In genomic region chr21:41622831-41623548, GRCh38 we compare ENCODE assay signal across 15 cellular contexts.
A peak's percentile ranks its signal among the peaks of the same experiment; 100 is the strongest.
DNase-seq lines count a peak whose midpoint lies in the region; ATAC-seq and TF ChIP-seq lines count a peak whose summit lies in the region.
"Had no signal": no experiment of that assay in that cellular context is flagged by ENCODE, and none has a peak within 500 bp of the region (broad histone marks: within the 10 kb centered on the region; RNA-seq: fewer than 3 reads in every experiment).

No MANE protein-coding gene starts in this region.

- no peak overlapping the region for H3K4me2 ChIP-seq in GM23248 (ENCODE audit: unreplicated experiment)
- no peak overlapping the region for H3K4me2 ChIP-seq in hepatocyte

- H3K4me3 Mint-ChIP-seq in T-helper 2 cell treated with Interferon-gamma antibody and Interleukin-4, amounts not matched to agents 5 μg/mL and 100 μg/mL, for 36 hours, result no peak overlapping the region
- H3K4me3 Mint-ChIP-seq: endodermal cell had no signal

- H3K9me3 ChIP-seq in GM23248 (ENCODE audit: low read depth) (no peaks in the 10 kb centered on the region), hepatocyte (ENCODE audit: low read depth) (no peaks in the 10 kb centered on the region)
- H3K9me3 ChIP-seq: breast epithelium, transverse colon had no signal

- H3K79me2 ChIP-seq in GM23248 (ENCODE audit: insufficient read depth) (no peaks in the 10 kb centered on the region), hepatocyte (no peaks in the 10 kb centered on the region)

- 73 to 80% methylated on average over 25 to 26 of the region's 26 CpGs for WGBS in GM23248 (ENCODE audit: low coverage in 1 of 2, low lambda C conversion rate in 2 of 2, missing lambda C conversion rate in 2 of 2), 2 experiments
- 90% methylated on average over 26 of the region's 26 CpGs for WGBS in hepatocyte (ENCODE audit: low lambda C conversion rate, missing lambda C conversion rate)

- no peaks in the 10 kb centered on the region for H3K36me3 Mint-ChIP-seq in T-helper 2 cell treated with Interferon-gamma antibody and Interleukin-4, amounts not matched to agents 5 μg/mL and 100 μg/mL, for 36 hours (ENCODE audit: low read depth)

- H3K36me3 ChIP-seq in GM23248 (ENCODE audit: low read depth) (no peaks in the 10 kb centered on the region), hepatocyte (replicated peaks; ENCODE audit: insufficient read depth, low read depth) (no peaks in the 10 kb centered on the region)
- H3K36me3 ChIP-seq: breast epithelium, transverse colon had no signal

- no peak for TF ChIP-seq CTCF in hepatocyte (IDR thresholded peaks at IDR 0.05; ENCODE audit: poor library complexity)

- H4K20me1 ChIP-seq in GM23248 (ENCODE audit: insufficient read depth), result no peaks in the 10 kb centered on the region
- H4K20me1 ChIP-seq in hepatocyte (ENCODE audit: insufficient read depth, poor library complexity, severe bottlenecking), result no peaks in the 10 kb centered on the region

- no peaks in the 10 kb centered on the region for H3K9me3 Mint-ChIP-seq in T-helper 2 cell treated with Interferon-gamma antibody and Interleukin-4, amounts not matched to agents 5 μg/mL and 100 μg/mL, for 36 hours

- no peak for ATAC-seq in GM18907 (IDR thresholded peaks at IDR 0.05; ENCODE audit: unreplicated experiment)

- H2AFZ ChIP-seq in GM23248 (no peak overlapping the region), hepatocyte (no peak overlapping the region)

- H3K27me3 Mint-ChIP-seq in T-helper 2 cell treated with Interferon-gamma antibody and Interleukin-4, amounts not matched to agents 5 μg/mL and 100 μg/mL, for 36 hours (ENCODE audit: low read depth), result peaks cover 8% of the 10 kb centered on the region

- H3K27ac ChIP-seq in GM23248 (no peak overlapping the region), hepatocyte (no peak overlapping the region)
- H3K27ac ChIP-seq: breast epithelium, transverse colon had no signal

- in situ Hi-C loops in GM23248 (cut with MboI), result no loop called here

- no peaks in the 10 kb centered on the region for H3K9me2 ChIP-seq in GM23248 (ENCODE audit: insufficient read depth)
- no peaks in the 10 kb centered on the region for H3K9me2 ChIP-seq in hepatocyte (replicated peaks; ENCODE audit: insufficient read depth)

- H3K9ac ChIP-seq in GM23248, result no peak overlapping the region

- peaks cover 28% of the 10 kb centered on the region for H3K4me1 ChIP-seq in GM23248 (ENCODE audit: insufficient read depth)
- H3K4me1 ChIP-seq in hepatocyte (ENCODE audit: insufficient read depth), result no peaks in the 10 kb centered on the region
- H3K4me1 ChIP-seq: transverse colon had no signal

- H3K27ac Mint-ChIP-seq in T-helper 2 cell treated with Interferon-gamma antibody and Interleukin-4, amounts not matched to agents 5 μg/mL and 100 μg/mL, for 36 hours, result no peak overlapping the region
- H3K27ac Mint-ChIP-seq: endodermal cell had no signal

- peak; percentile 56 for DNase-seq in T-helper 2 cell treated with Interferon-gamma antibody and Interleukin-4, amounts not matched to agents 5 μg/mL and 100 μg/mL, for 36 hours (ENCODE audit: low spot score)
- DNase-seq in T-helper 2 cell (no peak), GM23248 (peak; percentile 71), astrocyte of the hippocampus (ENCODE audit: low read depth, low spot score) (peak; percentile 60), ureter (ENCODE audit: low spot score) (no peak), hepatocyte (ENCODE audit: low spot score) (no peak)
- DNase-seq in stimulated activated CD4-positive, alpha-beta T cell treated with anti-CD3 and anti-CD28 coated beads, Interleukin-12 subunit alpha, Interleukin-12 subunit beta, amount 100 ng/mL, for 4 hours, result peak; percentile 3
- DNase-seq: endodermal cell, mesendoderm, NCI-H1436, NCI-H526 treated with DMSO at 0.1 percent for 48 hours, SHP77 treated with DMSO at 0.1 percent for 48 hours, transverse colon had no signal

- H3K4me3 ChIP-seq in GM23248 (no peak overlapping the region), hepatocyte (no peak overlapping the region)
- H3K4me3 ChIP-seq: breast epithelium, transverse colon had no signal

- H3K4me1 Mint-ChIP-seq in T-helper 2 cell treated with Interferon-gamma antibody and Interleukin-4, amounts not matched to agents 5 μg/mL and 100 μg/mL, for 36 hours (ENCODE audit: low read depth), result no peaks in the 10 kb centered on the region
- H3K4me1 Mint-ChIP-seq: endodermal cell had no signal

- peaks cover 14% of the 10 kb centered on the region; the same call in 1 of the 2 replicates for H3F3A ChIP-seq in GM23248 (ENCODE audit: insufficient read depth)

- H3K27me3 ChIP-seq in GM23248 (replicated peaks; ENCODE audit: insufficient read depth) (no peaks in the 10 kb centered on the region), hepatocyte (no peaks in the 10 kb centered on the region)
- H3K27me3 ChIP-seq: breast epithelium had no signal

Comparison
In these comparisons a context has a peak if more than half of its experiments do, and no peak if none do; other contexts are left out.
1. DNase-seq: peak in T-helper 2 cell treated with Interferon-gamma antibody and Interleukin-4, amounts not matched to agents 5 μg/mL and 100 μg/mL, for 36 hours (single experiment), GM23248 (single experiment), astrocyte of the hippocampus (single experiment) and stimulated activated CD4-positive, alpha-beta T cell treated with anti-CD3 and anti-CD28 coated beads, Interleukin-12 subunit alpha, Interleukin-12 subunit beta, amount 100 ng/mL, for 4 hours (single experiment); none in T-helper 2 cell (0 of 5), ureter (single experiment) and hepatocyte (single experiment).